Comparison of ENCODE assay signal across 22 cellular contexts in the genomic region with DNA sequence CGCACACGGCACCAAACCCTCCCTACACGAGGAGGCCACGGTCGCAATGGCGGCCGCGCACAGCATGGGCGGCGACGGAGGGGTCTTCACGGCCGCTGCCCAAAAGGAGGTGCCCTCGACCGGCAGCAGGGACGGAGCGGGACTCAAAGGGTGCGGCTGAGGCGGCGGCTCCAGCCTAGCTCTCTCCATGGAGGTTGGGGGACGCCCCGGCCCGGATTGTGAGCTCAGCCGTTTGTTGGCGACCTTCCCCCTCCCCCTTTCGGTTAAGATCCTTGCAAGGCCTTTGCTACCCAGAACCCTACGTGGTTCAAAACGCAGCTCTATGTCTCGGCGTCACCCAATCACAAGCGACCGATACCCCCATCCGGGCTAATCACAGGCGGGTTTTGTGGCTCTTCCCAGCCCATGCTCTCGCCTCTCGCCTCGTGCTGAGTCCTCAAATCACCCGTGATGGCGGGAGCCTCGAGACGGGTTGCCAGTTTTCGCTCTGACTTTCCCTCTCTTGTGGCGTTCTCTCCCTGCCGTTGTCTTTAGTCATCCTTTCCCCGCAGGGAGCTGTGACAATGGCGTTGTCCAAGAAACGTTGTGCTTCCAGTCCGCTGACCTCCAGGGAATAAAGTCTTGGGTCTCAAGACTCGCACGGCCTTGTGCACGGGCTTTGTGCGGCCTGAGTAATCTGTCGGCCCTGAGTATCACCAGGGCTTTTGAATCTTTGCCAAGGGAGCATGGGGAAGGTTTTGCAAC. TPM values are rescaled to one million over a fixed set of nuclear protein-coding genes. Genes with fewer than 3 reads are reported as not detected.
DNase-seq lines count a peak whose midpoint lies in the region; ATAC-seq and TF ChIP-seq lines count a peak whose summit lies in the region.
"Had no signal": no experiment of that assay in that cellular context is flagged by ENCODE, and none has a peak within 500 bp of the region (broad histone marks: within the 10 kb centered on the region; RNA-seq: fewer than 3 reads in every experiment).

No MANE protein-coding gene starts in this region.

- TF ChIP-seq CTCF in esophagus squamous epithelium (IDR thresholded peaks at IDR 0.05): no peak
- no peak for TF ChIP-seq CTCF in gastroesophageal sphincter (IDR thresholded peaks at IDR 0.05)
- no peak for TF ChIP-seq CTCF in adrenal gland (IDR thresholded peaks at IDR 0.05)

- peaks cover 2 to 4% of the 10 kb centered on the region in 2 donors for H3K4me1 Mint-ChIP-seq in stimulated activated naive B cell treated with anti-CD40 and anti-IgM and Interleukin-4, amounts not matched to agents 10 μg/mL and 1 μg/mL and 100 μg/mL, for 72 hours
- H3K4me1 Mint-ChIP-seq: CD4-positive, CD25-positive, alpha-beta regulatory T cell had no signal

- H3K4me1 ChIP-seq in esophagus squamous epithelium (no peaks in the 10 kb centered on the region), gastroesophageal sphincter (no peaks in the 10 kb centered on the region), adrenal gland (replicated peaks in 1 of 2) (no peaks in the 10 kb centered on the region)
- H3K4me1 ChIP-seq: lower lobe of right lung, pancreas, suprapubic skin had no signal

- no peaks in the 10 kb centered on the region for H3K27me3 Mint-ChIP-seq in stimulated activated naive B cell treated with anti-CD40 and anti-IgM and Interleukin-4, amounts not matched to agents 10 μg/mL and 1 μg/mL and 100 μg/mL, for 72 hours
- H3K27me3 Mint-ChIP-seq: CD4-positive, CD25-positive, alpha-beta regulatory T cell had no signal

- peak in 1 of 2 donors; percentile 27 for ATAC-seq in stimulated activated naive B cell treated with anti-CD40 and anti-IgM and Interleukin-4, amounts not matched to agents 10 μg/mL and 1 μg/mL and 100 μg/mL, for 72 hours (replicated peaks)
- no peak for ATAC-seq in gastroesophageal sphincter
- ATAC-seq: mucosa of descending colon had no signal

- no peak for TF ChIP-seq EP300 in gastroesophageal sphincter (IDR thresholded peaks at IDR 0.05)

- H3K4me3 ChIP-seq in H7 (ENCODE audit: insufficient read depth, low read depth, low read length): no peak overlapping the region
- H3K4me3 ChIP-seq in esophagus squamous epithelium: peak overlapping the region in 3 of 4 donors; percentile 15 to 28 (median 27)
- peak overlapping the region in 1 of 2 donors; percentile 34 for H3K4me3 ChIP-seq in gastroesophageal sphincter
- H3K4me3 ChIP-seq in adrenal gland: no peak overlapping the region
- H3K4me3 ChIP-seq: lower lobe of right lung, mucosa of descending colon, pancreas, suprapubic skin had no signal

- H3K9me3 Mint-ChIP-seq in stimulated activated naive B cell treated with anti-CD40 and anti-IgM and Interleukin-4, amounts not matched to agents 10 μg/mL and 1 μg/mL and 100 μg/mL, for 72 hours: peaks cover 0 to 5% of the 10 kb centered on the region in 2 donors
- H3K9me3 Mint-ChIP-seq: activated T-cell treated with anti-CD3 and anti-CD28 coated beads, Interleukin-2, amount 50 U/mL, for 4 hours; effector memory CD8-positive, alpha-beta T cell; HFFc6; natural killer cell treated with Interleukin-12 subunit alpha and Interleukin-12 subunit beta and Interleukin-15 and Interleukin-18, amount 100 ng/mL, for 72 hours had no signal

- peak overlapping the region; percentile 9 for H3K27ac Mint-ChIP-seq in stimulated activated naive B cell treated with anti-CD40 and anti-IgM and Interleukin-4, amounts not matched to agents 10 μg/mL and 1 μg/mL and 100 μg/mL, for 72 hours
- H3K27ac Mint-ChIP-seq: CD4-positive, CD25-positive, alpha-beta regulatory T cell; effector memory CD8-positive, alpha-beta T cell; HFFc6; natural killer cell treated with Interleukin-12 subunit alpha and Interleukin-12 subunit beta and Interleukin-15 and Interleukin-18, amount 100 ng/mL, for 72 hours had no signal

- 89 to 93% methylated on average over 26 to 38 of the region's 53 CpGs for WGBS in esophagus squamous epithelium, 2 donors
- 87 to 92% methylated on average over 18 to 24 of the region's 53 CpGs for WGBS in gastroesophageal sphincter (ENCODE audit: low coverage in 1 of 2), 2 donors
- 67 to 90% (median 73%) methylated on average over 36 to 53 of the region's 53 CpGs for WGBS in adrenal gland, 4 donors

- H3K4me3 Mint-ChIP-seq in stimulated activated naive B cell treated with anti-CD40 and anti-IgM and Interleukin-4, amounts not matched to agents 10 μg/mL and 1 μg/mL and 100 μg/mL, for 72 hours: peak overlapping the region; percentile 59 to 68
- H3K4me3 Mint-ChIP-seq: activated T-cell treated with anti-CD3 and anti-CD28 coated beads, Interleukin-2, amount 50 U/mL, for 4 hours; CD4-positive, CD25-positive, alpha-beta regulatory T cell; effector memory CD8-positive, alpha-beta T cell; HFFc6; natural killer cell treated with Interleukin-12 subunit alpha and Interleukin-12 subunit beta and Interleukin-15 and Interleukin-18, amount 100 ng/mL, for 72 hours had no signal

- H3K27me3 ChIP-seq in H7 (ENCODE audit: control insufficient read depth, insufficient read depth, low read length) (no peaks in the 10 kb centered on the region), esophagus squamous epithelium (peaks cover 0 to 6% (median 0%) of the 10 kb centered on the region in 4 donors), gastroesophageal sphincter (peaks cover 10% of the 10 kb centered on the region), adrenal gland (no peaks in the 10 kb centered on the region)
- H3K27me3 ChIP-seq: pancreas had no signal

- DNase-seq in H7: peak; percentile 19
- DNase-seq in activated CD8-positive, alpha-beta memory T cell treated with anti-CD3 and anti-CD28 coated beads, Interleukin-2, amount 50 U/mL, for 48 hours: peak; percentile 17
- DNase-seq in esophagus squamous epithelium (lab: John Stamatoyannopoulos, UW): no peak
- no peak for DNase-seq in stimulated activated naive B cell treated with anti-CD40 and anti-IgM and Interleukin-4, amounts not matched to agents 10 μg/mL and 1 μg/mL and 100 μg/mL, for 72 hours
- no peak for DNase-seq in effector CD8-positive, alpha-beta T cell (lab: John Stamatoyannopoulos, UW)
- DNase-seq in adrenal gland: no peak
- no peak for DNase-seq in activated gamma-delta T cell (lab: John Stamatoyannopoulos, UW)
- DNase-seq: HFFc6, lower lobe of right lung, NCI-H1436, NCI-H2081 treated with DMSO at 0.1 percent for 48 hours, NCI-H82 had no signal

- H3K36me3 ChIP-seq in H7 (replicated peaks; ENCODE audit: control insufficient read depth, insufficient read depth, low read length) (no peaks in the 10 kb centered on the region), esophagus squamous epithelium (no peaks in the 10 kb centered on the region), gastroesophageal sphincter (no peaks in the 10 kb centered on the region), adrenal gland (replicated peaks in 1 of 2) (no peaks in the 10 kb centered on the region)
- H3K36me3 ChIP-seq: lower lobe of right lung, pancreas, suprapubic skin had no signal

- peaks cover 7 to 8% of the 10 kb centered on the region in 2 donors for H3K36me3 Mint-ChIP-seq in stimulated activated naive B cell treated with anti-CD40 and anti-IgM and Interleukin-4, amounts not matched to agents 10 μg/mL and 1 μg/mL and 100 μg/mL, for 72 hours
- H3K36me3 Mint-ChIP-seq: natural killer cell treated with Interleukin-12 subunit alpha and Interleukin-12 subunit beta and Interleukin-15 and Interleukin-18, amount 100 ng/mL, for 72 hours had no signal

- H3K9me3 ChIP-seq in esophagus squamous epithelium: no peaks in the 10 kb centered on the region
- H3K9me3 ChIP-seq in gastroesophageal sphincter: no peaks in the 10 kb centered on the region
- no peaks in the 10 kb centered on the region for H3K9me3 ChIP-seq in adrenal gland (replicated peaks in 1 of 3)
- H3K9me3 ChIP-seq: lower lobe of right lung, mucosa of descending colon, pancreas, suprapubic skin had no signal

- no peak overlapping the region for H3K27ac ChIP-seq in esophagus squamous epithelium
- H3K27ac ChIP-seq in gastroesophageal sphincter: no peak overlapping the region
- H3K27ac ChIP-seq in adrenal gland: no peak overlapping the region
- H3K27ac ChIP-seq: lower lobe of right lung, pancreas, suprapubic skin had no signal

- intact Hi-C loops in esophagus squamous epithelium (cut with DNase I): no loop called here
- intact Hi-C loops in adrenal gland (cut with DNase I): no loop called here

- TF ChIP-seq POLR2A in esophagus squamous epithelium (IDR thresholded peaks at IDR 0.05): no peak
- no peak for TF ChIP-seq POLR2A in gastroesophageal sphincter (IDR thresholded peaks at IDR 0.05)
- TF ChIP-seq POLR2A in adrenal gland (IDR thresholded peaks at IDR 0.05): no peak

RNA-seq across cellular contexts. Expression of a gene that starts 19.5 kb away (rescaled TPM):
- not detected in 2 replicates for total RNA-seq in H7 (2014; rRNA removed; shearing (Covaris generic))
- not detected for total RNA-seq in esophagus squamous epithelium
- not detected for total RNA-seq in gastroesophageal sphincter
- total RNA-seq in adrenal gland: not detected
- not detected for polyA plus RNA-seq in adrenal gland
- total RNA-seq: activated T-cell treated with anti-CD3 and anti-CD28 coated beads, Interleukin-2, amount 50 U/mL, for 4 hours; CD4-positive, CD25-positive, alpha-beta regulatory T cell; Daoy; HFFc6; kidney; lower lobe of right lung; natural killer cell treated with Interleukin-12 subunit alpha and Interleukin-12 subunit beta and Interleukin-15 and Interleukin-18, amount 100 ng/mL, for 72 hours; pancreas; suprapubic skin had no signal
- polyA plus RNA-seq: CD4-positive, CD25-positive, alpha-beta regulatory T cell; pancreas had no signal

RNA-seq across cellular contexts. Expression of a gene that starts 38.6 kb away (rescaled TPM):
- 0.04 and 0.42 TPM in 2 replicates for total RNA-seq in H7 (2014; rRNA removed; shearing (Covaris generic))
- total RNA-seq in esophagus squamous epithelium (not detected), gastroesophageal sphincter (under 1 TPM in 2 of 4 donors, not detected in 2; 0.16 to 0.19 TPM), adrenal gland (under 1 TPM in 4 of 8 donors, not detected in 4; 0.11 to 0.43 (median 0.17) TPM)
- under 1 TPM in 2 of 3 donors, not detected in 1; 0.03 to 0.27 TPM for polyA plus RNA-seq in adrenal gland
- total RNA-seq: CD4-positive, CD25-positive, alpha-beta regulatory T cell; lower lobe of right lung; natural killer cell treated with Interleukin-12 subunit alpha and Interleukin-12 subunit beta and Interleukin-15 and Interleukin-18, amount 100 ng/mL, for 72 hours; pancreas; suprapubic skin had no signal

RNA-seq across cellular contexts. Expression of a gene that starts 40.4 kb away (rescaled TPM):
- total RNA-seq in H7 (2014; rRNA removed; shearing (Covaris generic)): 16.6 and 16.8 TPM in 2 replicates
- total RNA-seq in esophagus squamous epithelium: 10 to 100 TPM in 2 of 4 donors, 1 to 10 TPM in 2; 5.7 to 21.0 (median 11.8) TPM
- total RNA-seq in gastroesophageal sphincter: 10 to 100 TPM; 13.2 to 20.3 (median 15.5) TPM
- total RNA-seq in adrenal gland: 10 to 100 TPM in 6 of 8 donors, 1 to 10 TPM in 2; 8.7 to 23.9 (median 15.3) TPM
- 10 to 100 TPM; 12.5 to 26.4 (median 21.1) TPM for polyA plus RNA-seq in adrenal gland

RNA-seq across cellular contexts. Expression of a gene that starts 52.6 kb away (rescaled TPM):
- total RNA-seq in H7 (2014; rRNA removed; shearing (Covaris generic)): 4.6 and 6.5 TPM in 2 replicates
- total RNA-seq in esophagus squamous epithelium (1 to 10 TPM; 2.1 to 6.7 (median 3.6) TPM), gastroesophageal sphincter (10 to 100 TPM; 14.8 to 38.4 (median 27.3) TPM), adrenal gland (1 to 10 TPM; 2.2 to 6.7 (median 4.6) TPM)
- 1 to 10 TPM; 1.0 to 3.0 (median 1.2) TPM for polyA plus RNA-seq in adrenal gland

Comparison
In these comparisons a context has a peak if more than half of its experiments do, and no peak if none do; other contexts are left out.
1. DNase-seq: peak in H7 (single experiment) and activated CD8-positive, alpha-beta memory T cell treated with anti-CD3 and anti-CD28 coated beads, Interleukin-2, amount 50 U/mL, for 48 hours (single experiment); none in esophagus squamous epithelium (single experiment), stimulated activated naive B cell treated with anti-CD40 and anti-IgM and Interleukin-4, amounts not matched to agents 10 μg/mL and 1 μg/mL and 100 μg/mL, for 72 hours (single experiment), effector CD8-positive, alpha-beta T cell (single experiment), adrenal gland (0 of 7) and activated gamma-delta T cell (single experiment).
2. H3K4me3 ChIP-seq: peak in esophagus squamous epithelium (3 of 4); none in H7 (single experiment) and adrenal gland (0 of 4).